27 cellular contexts compared by ENCODE assay signal in the genomic region with DNA sequence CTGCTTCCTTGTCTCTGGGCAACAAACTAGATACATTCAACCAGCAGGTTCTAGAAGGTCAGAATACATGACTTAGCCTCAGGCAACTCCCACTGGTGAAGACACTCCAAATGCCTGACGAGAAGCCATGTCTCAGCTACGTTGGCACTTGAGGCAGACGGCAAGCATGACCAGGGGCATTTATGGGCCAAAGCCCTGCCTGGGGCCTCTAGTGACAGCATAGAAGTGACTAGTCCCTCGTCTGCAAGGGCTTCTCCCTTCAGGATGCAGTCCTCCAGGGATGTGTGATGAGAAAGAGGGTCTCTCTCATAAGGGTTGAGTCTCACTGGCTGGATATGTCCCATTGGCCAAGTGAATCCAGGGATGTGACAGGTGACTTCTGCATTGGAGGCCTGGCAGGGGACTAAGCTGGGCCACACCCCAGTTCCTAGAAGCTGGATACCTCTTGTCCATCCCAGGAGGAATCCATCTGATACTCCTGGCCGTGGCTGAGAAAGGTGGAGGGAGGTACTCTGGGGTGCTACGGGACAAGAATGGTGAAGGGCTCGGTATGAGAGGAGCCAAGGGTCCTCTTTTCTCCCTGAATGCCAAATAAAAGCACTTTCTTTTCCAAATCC.
"Had no signal": no experiment of that assay in that cellular context is flagged by ENCODE, and none has a peak within 500 bp of the region (broad histone marks: within the 10 kb centered on the region; RNA-seq: fewer than 3 reads in every experiment).

No MANE protein-coding gene starts in this region.

- H3K9me3 Mint-ChIP-seq: activated CD8-positive, alpha-beta T cell treated with anti-CD3 and anti-CD28 coated beads for 36 hours; activated T-cell treated with anti-CD3 and anti-CD28 coated beads, Interleukin-2, amount 50 U/mL, for 24 hours; activated T-cell treated with anti-CD3 and anti-CD28 coated beads, Interleukin-2, amount 50 U/mL, for 72 hours had no signal

- H3K4me3 ChIP-seq: gastrocnemius medialis had no signal

- DNase-seq: activated CD4-positive, alpha-beta T cell treated with anti-CD3 and anti-CD28 coated beads for 4 hours; activated CD4-positive, alpha-beta T cell treated with anti-CD3 and anti-CD28 coated beads, Interleukin-2, amount 50 U/mL, for 1 hour; activated CD4-positive, alpha-beta T cell treated with anti-CD3 and anti-CD28 coated beads, Interleukin-2, amount 50 U/mL, for 48 hours; activated CD4-positive, CD25-positive, alpha-beta regulatory T cell; activated CD4-positive, CD25-positive, alpha-beta regulatory T cell treated with anti-CD3 and anti-CD28 coated beads, Interleukin-2, amount 50 U/mL, for 72 hours; activated CD8-positive, alpha-beta memory T cell treated with anti-CD3 and anti-CD28 coated beads, Interleukin-2, amount 10 ng/mL, durations not matched to agents 7 days and 5 days; activated CD8-positive, alpha-beta memory T cell treated with anti-CD3 and anti-CD28 coated beads, Interleukin-2, amount 50 U/mL, for 48 hours; activated CD8-positive, alpha-beta T cell treated with anti-CD3 and anti-CD28 coated beads for 36 hours; activated gamma-delta T cell treated with Interleukin-2 at 50 U/mL for 16 hours; activated naive CD4-positive, alpha-beta T cell treated with anti-CD3 and anti-CD28 coated beads, Interleukin-2, amount 50 U/mL, for 16 hours; activated naive CD4-positive, alpha-beta T cell treated with Interleukin-2 at 50 U/mL for 16 hours; activated T-cell treated with anti-CD3 and anti-CD28 coated beads for 4 hours; activated T-cell treated with anti-CD3 and anti-CD28 coated beads, Interleukin-2, amount 50 U/mL, for 24 hours; activated T-cell treated with anti-CD3 and anti-CD28 coated beads, Interleukin-2, amount 50 U/mL, for 72 hours; amniotic stem cell; anterior cingulate cortex; brain microvascular endothelial cell; caudate nucleus; cortex of kidney; dermis blood vessel endothelial cell; effector CD8-positive, alpha-beta T cell; foreskin keratinocyte; gastrocnemius medialis; glutamatergic neuron; T-helper 2 cell had no signal

- H3K4me1 Mint-ChIP-seq: activated CD8-positive, alpha-beta memory T cell treated with anti-CD3 and anti-CD28 coated beads, Interleukin-2, amount 10 ng/mL, durations not matched to agents 7 days and 5 days had no signal

- H3K4me3 Mint-ChIP-seq: activated CD8-positive, alpha-beta memory T cell treated with anti-CD3 and anti-CD28 coated beads, Interleukin-2, amount 10 ng/mL, durations not matched to agents 7 days and 5 days; activated CD8-positive, alpha-beta T cell treated with anti-CD3 and anti-CD28 coated beads for 36 hours; activated naive CD8-positive, alpha-beta T cell; activated T-cell treated with anti-CD3 and anti-CD28 coated beads, Interleukin-2, amount 50 U/mL, for 24 hours; activated T-cell treated with anti-CD3 and anti-CD28 coated beads, Interleukin-2, amount 50 U/mL, for 72 hours had no signal

- H3K9me3 ChIP-seq: gastrocnemius medialis had no signal

- H3K36me3 ChIP-seq: brain microvascular endothelial cell, gastrocnemius medialis had no signal

- H3K4me1 ChIP-seq: foreskin keratinocyte, gastrocnemius medialis had no signal

- H3K27ac Mint-ChIP-seq: activated CD8-positive, alpha-beta memory T cell treated with anti-CD3 and anti-CD28 coated beads, Interleukin-2, amount 10 ng/mL, durations not matched to agents 7 days and 5 days; activated CD8-positive, alpha-beta T cell treated with anti-CD3 and anti-CD28 coated beads for 36 hours; activated naive CD8-positive, alpha-beta T cell; activated T-cell treated with anti-CD3 and anti-CD28 coated beads, Interleukin-2, amount 50 U/mL, for 24 hours; activated T-cell treated with anti-CD3 and anti-CD28 coated beads, Interleukin-2, amount 50 U/mL, for 72 hours had no signal

- H3K27me3 ChIP-seq: brain microvascular endothelial cell, foreskin keratinocyte, gastrocnemius medialis had no signal

- H3K27ac ChIP-seq: brain microvascular endothelial cell, foreskin keratinocyte, gastrocnemius medialis had no signal

- H3K36me3 Mint-ChIP-seq: activated CD8-positive, alpha-beta memory T cell treated with anti-CD3 and anti-CD28 coated beads, Interleukin-2, amount 10 ng/mL, durations not matched to agents 7 days and 5 days; activated naive CD8-positive, alpha-beta T cell had no signal

- ATAC-seq: activated CD8-positive, alpha-beta memory T cell treated with anti-CD3 and anti-CD28 coated beads, Interleukin-2, amount 10 ng/mL, durations not matched to agents 7 days and 5 days; activated CD8-positive, alpha-beta T cell treated with anti-CD3 and anti-CD28 coated beads for 36 hours; activated T-cell treated with anti-CD3 and anti-CD28 coated beads, Interleukin-2, amount 50 U/mL, for 72 hours; esophagus mucosa; foreskin keratinocyte; gastrocnemius medialis had no signal
